ENCODE assay signal across 8 cellular contexts in genomic region chr9:136728080-136728547, GRCh38.
DNase-seq lines count a peak whose midpoint lies in the region; ATAC-seq and TF ChIP-seq lines count a peak whose summit lies in the region.

No MANE protein-coding gene starts in this region.

- TF ChIP-seq CTCF in choroid plexus epithelial cell (conservative IDR thresholded peaks at IDR 0.05; ENCODE audit: low read depth, low read length) = peak; percentile 67

- H3K4me3 ChIP-seq in choroid plexus epithelial cell (ENCODE audit: low read depth, low read length) = peak overlapping the region; percentile 90

- in situ Hi-C loops in ACHN (cut with HindIII; ENCODE audit: low pct_ligation_motif_present, low pct_unique_long_range_greater_than_20kb, low sequenced_read_pairs) = no loop called here

- ATAC-seq in GM18858 (IDR thresholded peaks at IDR 0.05; ENCODE audit: unreplicated experiment) = peak; percentile 39
- peak; percentile 41 for ATAC-seq in HG03103 (IDR thresholded peaks at IDR 0.05; ENCODE audit: low read depth, unreplicated experiment)

- DNase-seq in ACHN (peak; percentile 79), NCI-H345 (lab: John Stamatoyannopoulos, UW) (peak; percentile 82), choroid plexus epithelial cell (ENCODE audit: low read depth) (peak; percentile 92), left kidney (ENCODE audit: low read depth, low spot score) (peak; percentile 93)
- DNase-seq in activated CD4-positive, alpha-beta T cell treated with anti-CD3 and anti-CD28 coated beads for 24 hours (ENCODE audit: low read depth in 2 of 2) = peak; percentile 90 to 91
- DNase-seq in stimulated activated CD4-positive, alpha-beta T cell treated with anti-CD3 and anti-CD28 coated beads, Interleukin-1b, Interleukin-23, amount 100 ng/mL, for 4 hours (ENCODE audit: low read depth in 2 of 2) = peak; percentile 96 to 97

Comparison
In these comparisons a context has a peak if more than half of its experiments do, and no peak if none do; other contexts are left out.
1. Peak in every context shown above with its lines: DNase-seq, ATAC-seq and H3K4me3 ChIP-seq.